Comparison of ENCODE assay signal across 8 cellular contexts in the genomic region with DNA sequence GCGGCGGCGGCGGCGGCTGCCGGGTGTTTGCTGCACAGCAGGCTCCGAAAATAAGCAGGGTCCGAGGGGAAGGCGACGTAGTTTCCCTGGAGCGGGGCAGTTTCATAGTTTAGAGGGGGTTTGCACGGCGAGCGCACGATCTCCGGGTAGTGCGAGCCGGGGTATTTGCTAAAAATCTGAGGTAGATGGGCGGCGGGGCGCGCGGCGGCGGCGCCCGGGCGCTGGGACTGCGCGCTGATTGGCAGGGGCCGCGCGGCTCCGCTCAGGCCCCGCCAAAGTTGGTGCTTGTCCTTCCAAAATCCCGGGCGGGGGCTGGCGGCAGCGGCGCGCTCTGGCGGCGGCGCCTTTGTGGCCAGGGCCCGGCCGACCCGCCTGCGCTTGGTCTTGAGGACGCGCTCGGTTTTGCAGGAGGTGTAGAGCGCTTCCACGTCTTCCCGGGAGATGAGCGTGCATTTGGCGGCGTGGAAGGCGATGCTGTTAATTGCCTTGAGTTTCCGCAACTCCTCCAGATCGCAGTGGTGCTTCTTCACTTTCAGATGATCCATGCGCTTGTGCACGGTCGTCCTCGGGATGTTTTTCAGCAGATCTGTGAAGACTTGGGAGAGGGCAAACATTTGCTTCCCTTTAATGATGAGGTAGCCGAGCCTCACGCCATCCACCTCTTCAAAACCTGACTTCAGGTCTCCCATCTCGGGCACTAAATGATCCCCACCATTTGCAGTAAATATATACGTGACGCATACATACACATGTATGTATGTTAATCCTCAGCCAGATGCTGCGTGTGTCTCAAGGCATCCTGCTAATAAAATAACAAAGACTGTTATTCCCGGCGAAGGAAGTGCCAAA. TPM values are rescaled to one million over a fixed set of nuclear protein-coding genes. Genes with fewer than 3 reads are reported as not detected.
DNase-seq lines count a peak whose midpoint lies in the region; ATAC-seq and TF ChIP-seq lines count a peak whose summit lies in the region.

No MANE protein-coding gene starts in this region.

- peaks cover 65 to 77% of the 10 kb centered on the region in 2 donors for H3K27me3 ChIP-seq in duodenal mucosa (ENCODE audit: control insufficient read depth in 1 of 2, insufficient read depth in 2 of 2, low read length in 2 of 2)
- no peaks in the 10 kb centered on the region for H3K27me3 ChIP-seq in lung (ENCODE audit: control insufficient read depth, insufficient read depth)

- no peaks in the 10 kb centered on the region for H3K9me3 ChIP-seq in duodenal mucosa (ENCODE audit: control insufficient read depth in 1 of 2, low read length in 2 of 2)
- H3K9me3 ChIP-seq in lung (ENCODE audit: control insufficient read depth in 2 of 2, insufficient read depth in 1 of 2, low read length in 1 of 2) = no peaks in the 10 kb centered on the region

- H3K9ac ChIP-seq in duodenal mucosa (ENCODE audit: low read depth in 1 of 2, low read length in 2 of 2) = peak overlapping the region in 1 of 2 donors; percentile 16

- peak; percentile 37 for DNase-seq in COR-L47 (lab: John Stamatoyannopoulos, UW)
- DNase-seq in SK-N-DZ (ENCODE audit: low spot score) = peak; percentile 51
- peak; percentile 55 for DNase-seq in lung (ENCODE audit: low spot score)
- no peak for DNase-seq in NCI-H187 treated with DMSO at 0.1 percent for 48 hours (lab: John Stamatoyannopoulos, UW)

- H3K4me1 ChIP-seq in duodenal mucosa (ENCODE audit: control insufficient read depth in 1 of 2, insufficient read depth in 2 of 2, low read length in 2 of 2) (peaks cover 23 to 29% of the 10 kb centered on the region in 2 donors), lung (ENCODE audit: control insufficient read depth in 2 of 2, insufficient read depth in 2 of 2, low read length in 2 of 2) (peaks cover 1 to 2% of the 10 kb centered on the region in 2 donors)

- no peaks in the 10 kb centered on the region for H3K36me3 ChIP-seq in duodenal mucosa (ENCODE audit: control insufficient read depth in 1 of 2, insufficient read depth in 2 of 2, low read length in 2 of 2)
- no peaks in the 10 kb centered on the region for H3K36me3 ChIP-seq in lung (ENCODE audit: control insufficient read depth in 2 of 2, insufficient read depth in 2 of 2, low read length in 2 of 2)

- peak overlapping the region; percentile 65 to 70 for H3K4me3 ChIP-seq in duodenal mucosa (ENCODE audit: low read depth in 1 of 2, low read length in 2 of 2)
- H3K4me3 ChIP-seq in lung = peak overlapping the region; percentile 61

- TF ChIP-seq CTCF in lung (IDR thresholded peaks at IDR 0.05; ENCODE audit: control extremely low read depth, extremely low read depth) = no peak

- WGBS in lung, 2 donors = 1% methylated on average over 72 of the region's 72 CpGs

- ATAC-seq in GM19035 (IDR thresholded peaks at IDR 0.05; ENCODE audit: unreplicated experiment) (peak; percentile 59), HG03159 (IDR thresholded peaks at IDR 0.05; ENCODE audit: unreplicated experiment) (peak; percentile 65), lung (ENCODE audit: insufficient read depth, low FRiP score) (peak; percentile 68)

- H3K27ac ChIP-seq in duodenal mucosa (ENCODE audit: low read depth, low read length) (no peak overlapping the region), lung (ENCODE audit: low read depth in 1 of 2, low read length in 1 of 2) (peak overlapping the region; percentile 50 to 85), temporal lobe (ENCODE audit: low read depth, low read length) (peak overlapping the region; percentile 78)

RNA-seq across cellular contexts. Expression of a gene that starts 8.1 kb away (rescaled TPM):
- polyA plus RNA-seq in SK-N-DZ (2014; cell fraction: cytosol; rRNA removed) = 8.1 and 9.6 TPM in 2 replicates
- 5.6 and 9.0 TPM in 2 replicates for polyA plus RNA-seq in SK-N-DZ (2014; cell fraction: nucleus; rRNA removed)
- 1 to 10 TPM; 1.4 to 1.6 TPM for total RNA-seq in lung
- under 1 TPM; 0.10 to 0.24 TPM for polyA plus RNA-seq in lung
- total RNA-seq in temporal lobe = 6.9 TPM

RNA-seq across cellular contexts. Expression of a gene that starts 16.7 kb away (rescaled TPM):
- 24.0 and 28.9 TPM in 2 replicates for polyA plus RNA-seq in SK-N-DZ (2014; cell fraction: cytosol; rRNA removed)
- polyA plus RNA-seq in SK-N-DZ (2014; cell fraction: nucleus; rRNA removed) = 36.8 and 39.1 TPM in 2 replicates
- total RNA-seq in lung = 10 to 100 TPM; 49.1 to 97.8 TPM
- 10 to 100 TPM; 20.6 to 22.3 TPM for polyA plus RNA-seq in lung
- 65.4 TPM for total RNA-seq in temporal lobe
